In the genomic region with DNA sequence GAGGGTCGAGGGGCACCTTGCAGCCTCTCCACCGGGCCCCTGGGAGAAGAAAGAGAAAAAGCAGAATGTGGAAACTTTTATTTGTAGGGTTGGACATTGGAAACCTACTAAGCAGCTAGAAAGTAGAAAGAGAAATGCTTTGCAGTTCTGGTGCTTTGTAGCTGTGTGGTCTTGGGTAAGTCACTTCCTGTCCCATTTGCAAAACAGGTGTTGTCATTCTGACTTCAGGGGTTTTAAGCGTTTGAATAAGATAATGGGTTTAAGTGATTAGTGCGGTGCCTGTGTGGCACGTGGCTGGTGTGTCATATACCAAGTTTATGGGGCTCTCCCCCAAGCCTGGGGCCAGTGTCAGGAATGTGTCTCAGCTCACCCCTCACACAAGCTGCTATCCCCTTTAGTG, we compare ENCODE assay signal across 2 cellular contexts.
TF ChIP-seq lines count a peak whose summit lies in the region.

No MANE protein-coding gene starts in this region.

TF ChIP-seq in K562, 482 proteins besides CTCF, POLR2A, EP300 and RAD21 (continued from another document):
- TF ChIP-seq DDX20 (tag; IDR thresholded peaks at IDR 0.05; ENCODE audit: low read depth) (no peak), HES1 (IDR thresholded peaks at IDR 0.05; ENCODE audit: low read depth) (peak; percentile 63; the same call in 1 of the 2 replicates)
TF ChIP-seq in K562: peak in this region for 1.

TF ChIP-seq in SK-N-SH, 30 proteins besides CTCF, POLR2A, EP300 and RAD21 (continued from another document):
- TF ChIP-seq, protein P1, sequence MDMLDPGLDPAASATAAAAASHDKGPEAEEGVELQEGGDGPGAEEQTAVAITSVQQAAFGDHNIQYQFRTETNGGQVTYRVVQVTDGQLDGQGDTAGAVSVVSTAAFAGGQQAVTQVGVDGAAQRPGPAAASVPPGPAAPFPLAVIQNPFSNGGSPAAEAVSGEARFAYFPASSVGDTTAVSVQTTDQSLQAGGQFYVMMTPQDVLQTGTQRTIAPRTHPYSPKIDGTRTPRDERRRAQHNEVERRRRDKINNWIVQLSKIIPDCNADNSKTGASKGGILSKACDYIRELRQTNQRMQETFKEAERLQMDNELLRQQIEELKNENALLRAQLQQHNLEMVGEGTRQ (IDR thresholded peaks at IDR 0.05; ENCODE audit: borderline replicate concordance, low read depth, low read length): no peak
TF ChIP-seq in SK-N-SH: peak in this region for 0.
